ENCODE assay signal across 18 cellular contexts in genomic region chr16:57165923-57166322, GRCh38.
A peak's percentile ranks its signal among the peaks of the same experiment; 100 is the strongest.
DNase-seq lines count a peak whose midpoint lies in the region; ATAC-seq lines count a peak whose summit lies in the region.
"Had no signal": no experiment of that assay in that cellular context is flagged by ENCODE, and none has a peak within 500 bp of the region (broad histone marks: within the 10 kb centered on the region; RNA-seq: fewer than 3 reads in every experiment).

No MANE protein-coding gene starts in this region.

- no peak overlapping the region for H3K27ac Mint-ChIP-seq in stimulated activated naive CD8-positive, alpha-beta T cell treated with anti-CD3 and anti-CD28 coated beads, Interleukin-15, amount 100 ng/mL, for 72 hours
- H3K27ac Mint-ChIP-seq: endodermal cell had no signal

- DNase-seq in NCI-H1092 treated with DMSO at 0.1 percent for 48 hours (lab: John Stamatoyannopoulos, UW): peak; percentile 46
- no peak for DNase-seq in NCI-H1092 (lab: John Stamatoyannopoulos, UW)
- DNase-seq in RPMI8226: peak; percentile 87
- DNase-seq in fibroblast of gingiva (ENCODE audit: low read depth): peak; percentile 67
- peak; percentile 63 for DNase-seq in skeletal muscle cell (ENCODE audit: low read depth)
- DNase-seq in stimulated activated naive CD8-positive, alpha-beta T cell treated with anti-CD3 and anti-CD28 coated beads, Interleukin-15, amount 100 ng/mL, for 72 hours: no peak
- DNase-seq in SW 1271 (lab: John Stamatoyannopoulos, UW): no peak
- no peak for DNase-seq in NCI-H1048 (lab: John Stamatoyannopoulos, UW)
- DNase-seq: 8988T; activated CD4-positive, alpha-beta T cell treated with anti-CD3 and anti-CD28 coated beads for 48 hours; activated T-cell treated with anti-CD3 and anti-CD28 coated beads, Interleukin-2, amount 50 U/mL, for 4 hours; aorta; endodermal cell; MG63; NCI-H69; occipital lobe; stimulated activated CD4-positive, alpha-beta T cell treated with anti-CD3 and anti-CD28 coated beads, Interleukin-12 subunit alpha, Interleukin-12 subunit beta, amount 100 ng/mL, for 4 hours had no signal

- H3K4me1 Mint-ChIP-seq in stimulated activated naive CD8-positive, alpha-beta T cell treated with anti-CD3 and anti-CD28 coated beads, Interleukin-15, amount 100 ng/mL, for 72 hours: peaks cover 5% of the 10 kb centered on the region
- H3K4me1 Mint-ChIP-seq: endodermal cell had no signal

- no peak overlapping the region for H3K4me3 ChIP-seq in skeletal muscle cell (ENCODE audit: low read depth, low read length)
- H3K4me3 ChIP-seq: MG63, suprapubic skin had no signal

- no peak for ATAC-seq in stimulated activated naive CD8-positive, alpha-beta T cell treated with anti-CD3 and anti-CD28 coated beads, Interleukin-15, amount 100 ng/mL, for 72 hours
- ATAC-seq: activated T-cell treated with anti-CD3 and anti-CD28 coated beads, Interleukin-2, amount 50 U/mL, for 4 hours had no signal

- no peaks in the 10 kb centered on the region for H3K27me3 Mint-ChIP-seq in stimulated activated naive CD8-positive, alpha-beta T cell treated with anti-CD3 and anti-CD28 coated beads, Interleukin-15, amount 100 ng/mL, for 72 hours

- H3K4me3 Mint-ChIP-seq in stimulated activated naive CD8-positive, alpha-beta T cell treated with anti-CD3 and anti-CD28 coated beads, Interleukin-15, amount 100 ng/mL, for 72 hours: no peak overlapping the region
- H3K4me3 Mint-ChIP-seq: activated T-cell treated with anti-CD3 and anti-CD28 coated beads, Interleukin-2, amount 50 U/mL, for 4 hours; endodermal cell had no signal

- no peaks in the 10 kb centered on the region for H3K9me3 Mint-ChIP-seq in stimulated activated naive CD8-positive, alpha-beta T cell treated with anti-CD3 and anti-CD28 coated beads, Interleukin-15, amount 100 ng/mL, for 72 hours
- H3K9me3 Mint-ChIP-seq: activated T-cell treated with anti-CD3 and anti-CD28 coated beads, Interleukin-2, amount 50 U/mL, for 4 hours; endodermal cell had no signal

Comparison
In these comparisons a context has a peak if more than half of its experiments do, and no peak if none do; other contexts are left out.
1. DNase-seq: peak in NCI-H1092 treated with DMSO at 0.1 percent for 48 hours (single experiment), RPMI8226 (single experiment), fibroblast of gingiva (single experiment) and skeletal muscle cell (single experiment); none in NCI-H1092 (single experiment), stimulated activated naive CD8-positive, alpha-beta T cell treated with anti-CD3 and anti-CD28 coated beads, Interleukin-15, amount 100 ng/mL, for 72 hours (0 of 2), SW 1271 (0 of 2) and NCI-H1048 (single experiment).